ENCODE assay signal across 16 cellular contexts in genomic region chr10:31187607-31188210, GRCh38.
DNase-seq lines count a peak whose midpoint lies in the region; ATAC-seq and TF ChIP-seq lines count a peak whose summit lies in the region.
"Had no signal": no experiment of that assay in that cellular context is flagged by ENCODE, and none has a peak within 500 bp of the region (broad histone marks: within the 10 kb centered on the region; RNA-seq: fewer than 3 reads in every experiment).

No MANE protein-coding gene starts in this region.

- 100% methylated on average over 1 of the region's 14 CpGs; no CpG with 5 or more reads in 1 of the 2 experiments for WGBS in IMR-90 (ENCODE audit: extremely low coverage in 2 of 2, insufficient read length in 1 of 2), 2 experiments

- H2BK120ac ChIP-seq in IMR-90 (ENCODE audit: low read depth, low read length) = peak overlapping the region; percentile 30; the same call in 1 of the 2 replicates

- H2BK15ac ChIP-seq in IMR-90 (ENCODE audit: low read depth, low read length) = no peak overlapping the region

- no peak overlapping the region for H3K14ac ChIP-seq in IMR-90 (replicated peaks; ENCODE audit: low read depth, low read length)

- H3K4ac ChIP-seq in IMR-90 (ENCODE audit: low read depth, low read length) = no peak overlapping the region; the same call in 1 of the 2 replicates

- TF ChIP-seq RAD21 in IMR-90 (IDR thresholded peaks at IDR 0.05; ENCODE audit: low read length) = no peak

- no peak overlapping the region for H4K5ac ChIP-seq in IMR-90 (ENCODE audit: low read depth, low read length)

- H3K23ac ChIP-seq in IMR-90 (ENCODE audit: low read depth, low read length) = no peak overlapping the region

- H3K36me3 ChIP-seq in right atrium auricular region (no peaks in the 10 kb centered on the region), IMR-90 (ENCODE audit: control insufficient read depth, insufficient read depth, low read length) (no peaks in the 10 kb centered on the region)
- H3K36me3 ChIP-seq: BLaER1, HAP-1 had no signal

- H3K27me3 ChIP-seq in right atrium auricular region = no peaks in the 10 kb centered on the region
- no peaks in the 10 kb centered on the region for H3K27me3 ChIP-seq in IMR-90 (ENCODE audit: control insufficient read depth, insufficient read depth, low read length)
- H3K27me3 ChIP-seq: BLaER1 had no signal

- DNase-seq in Right ventricle myocardium inferior (ENCODE audit: missing footprints) (no peak), right atrium auricular region (ENCODE audit: low spot score) (no peak), IMR-90 (no peak), left kidney (ENCODE audit: low read depth, low spot score) (peak; percentile 5), sciatic nerve (ENCODE audit: low spot score) (no peak), A172 (ENCODE audit: low spot score) (no peak)
- DNase-seq: CD4-positive, alpha-beta memory T cell; DMS153; DMS79; GF-D8; GOT3 had no signal

- no peaks in the 10 kb centered on the region for H3K79me1 ChIP-seq in IMR-90 (ENCODE audit: low read depth in 1 of 2, low read length in 2 of 2)

- BruUV-seq in IMR-90 (replicated peaks; lab: Mats Ljungman, UMichigan) = no TSS peak

- peaks cover 3% of the 10 kb centered on the region; the same call in 1 of the 2 replicates for H3K9me1 ChIP-seq in IMR-90 (ENCODE audit: insufficient read depth, low read length)

- no peak overlapping the region for H3K4me2 ChIP-seq in IMR-90 (ENCODE audit: low read depth, low read length)
- H3K4me2 ChIP-seq: BLaER1 had no signal

- H2AFZ ChIP-seq in IMR-90 (replicated peaks; ENCODE audit: low read length, poor library complexity) = no peak overlapping the region

- H3K4me3 ChIP-seq in right atrium auricular region (no peak overlapping the region), IMR-90 (ENCODE audit: insufficient read depth, low read depth, low read length) (no peak overlapping the region)
- H3K4me3 ChIP-seq: BLaER1, GM12878, HAP-1 had no signal

- CTCF ChIA-PET in IMR-90 (lab: Yijun Ruan, JAX) = no interaction called here

- POLR2A ChIA-PET in IMR-90 (lab: Charles Lee; ENCODE audit: unreplicated experiment) = no interaction called here

- dilution Hi-C loops in IMR-90 (cut with HindIII; ENCODE audit: low sequenced_read_pairs, unreplicated experiment) = no loop called here

- peak overlapping the region; percentile 40; the same call in 1 of the 2 replicates for H2AK5ac ChIP-seq in IMR-90 (ENCODE audit: low read depth, low read length)

- peak overlapping the region; percentile 6; the same call in 1 of the 2 replicates for H4K91ac ChIP-seq in IMR-90 (ENCODE audit: insufficient read depth, low read depth, low read length)

- intact Hi-C loops in Right ventricle myocardium inferior (cut with DNase I) = no loop called here
- intact Hi-C loops in IMR-90 (cut with micrococcal nuclease) = no loop called here
- intact Hi-C loops in sciatic nerve (cut with DNase I) = no loop called here

- no peak overlapping the region for H2BK5ac ChIP-seq in IMR-90 (ENCODE audit: low read depth, low read length, poor library complexity, severe bottlenecking)

- TF ChIP-seq POLR2A in IMR-90 (IDR thresholded peaks at IDR 0.05; ENCODE audit: low read depth, low read length) = no peak

- H3K9ac ChIP-seq in IMR-90 (ENCODE audit: low read depth, low read length) = no peak overlapping the region
- H3K9ac ChIP-seq: BLaER1 had no signal

- no peak for TF ChIP-seq CTCF in right atrium auricular region (IDR thresholded peaks at IDR 0.05)
- no peak for TF ChIP-seq CTCF in IMR-90 (conservative IDR thresholded peaks at IDR 0.05; ENCODE audit: low read depth, low read length)

- H3K27ac ChIP-seq in right atrium auricular region = no peak overlapping the region
- no peak overlapping the region for H3K27ac ChIP-seq in IMR-90 (ENCODE audit: insufficient read depth, low read length)
- H3K27ac ChIP-seq: 22Rv1, BLaER1 had no signal

- in situ Hi-C loops in IMR-90 (cut with MboI; ENCODE audit: low sequenced_read_pairs) = no loop called here

- ATAC-seq in Right ventricle myocardium inferior (peak; percentile 11), IMR-90 (ENCODE audit: low read depth) (no peak), sciatic nerve (peak; percentile 68), HG02938 (IDR thresholded peaks at IDR 0.05; ENCODE audit: unreplicated experiment) (no peak)
- ATAC-seq: GM12878 had no signal

- H4K8ac ChIP-seq in IMR-90 (ENCODE audit: low read depth in 2 of 2, low read length in 2 of 2) = no peak overlapping the region

- H2BK20ac ChIP-seq in IMR-90 (ENCODE audit: low read depth, low read length) = no peak overlapping the region; the same call in 1 of the 2 replicates

- no peak overlapping the region for H3K18ac ChIP-seq in IMR-90 (ENCODE audit: low read depth, low read length)

- H3K9me3 ChIP-seq in right atrium auricular region (no peaks in the 10 kb centered on the region), IMR-90 (ENCODE audit: control insufficient read depth, insufficient read depth, low read length) (no peaks in the 10 kb centered on the region; the same call in 1 of the 2 replicates)
- H3K9me3 ChIP-seq: BLaER1, HAP-1 had no signal

- H3K56ac ChIP-seq in IMR-90 (ENCODE audit: extremely low read depth, insufficient read depth, low read length) = no peak overlapping the region

- H2AK9ac ChIP-seq in IMR-90 (replicated peaks; ENCODE audit: low read depth, low read length, poor library complexity) = no peak overlapping the region

- H4K20me1 ChIP-seq in IMR-90 (ENCODE audit: insufficient read depth, low read length) = no peaks in the 10 kb centered on the region
- H4K20me1 ChIP-seq: BLaER1 had no signal

- H3K4me1 ChIP-seq in right atrium auricular region (peaks cover 5 to 11% of the 10 kb centered on the region in 2 donors), IMR-90 (ENCODE audit: control insufficient read depth, insufficient read depth, low read length) (peaks cover 8% of the 10 kb centered on the region)
- H3K4me1 ChIP-seq: BLaER1 had no signal

TF ChIP-seq in IMR-90, 13 proteins besides CTCF, POLR2A, EP300 and RAD21:
- TF ChIP-seq RFX5 (IDR thresholded peaks at IDR 0.05; ENCODE audit: low read depth, low read length) (no peak), ELK1 (IDR thresholded peaks at IDR 0.05; ENCODE audit: borderline replicate concordance, low read depth, low read length) (no peak), CEBPB (IDR thresholded peaks at IDR 0.05; ENCODE audit: low read depth, low read length) (no peak), RCOR1 (IDR thresholded peaks at IDR 0.05; ENCODE audit: insufficient replicate concordance, low read length) (no peak), USF2 (IDR thresholded peaks at IDR 0.05; ENCODE audit: low read depth, low read length) (no peak), NFE2L2 (IDR thresholded peaks at IDR 0.05; ENCODE audit: low read depth, low read length) (no peak), FOS (IDR thresholded peaks at IDR 0.05; ENCODE audit: low read depth, low read length) (no peak), BHLHE40 (IDR thresholded peaks at IDR 0.05; ENCODE audit: low read depth, low read length) (no peak), MAZ (IDR thresholded peaks at IDR 0.05; ENCODE audit: borderline replicate concordance, low read depth, low read length) (no peak)

Comparison
In these comparisons a context has a peak if more than half of its experiments do, and no peak if none do; other contexts are left out.
1. ATAC-seq: peak in Right ventricle myocardium inferior (single experiment) and sciatic nerve (single experiment); none in IMR-90 (single experiment) and HG02938 (single experiment).